ENCODE assay signal across 8 cellular contexts in genomic region chr1:153944822-153945117, GRCh38. TPM values are rescaled to one million over a fixed set of nuclear protein-coding genes. Genes with fewer than 3 reads are reported as not detected.
DNase-seq lines count a peak whose midpoint lies in the region; ATAC-seq, FAIRE-seq and TF ChIP-seq lines count a peak whose summit lies in the region.

No MANE protein-coding gene starts in this region.

- TF ChIP-seq CTCF in DND-41 (IDR thresholded peaks at IDR 0.05; ENCODE audit: borderline replicate concordance, extremely low read depth, low read length, poor library complexity, severe bottlenecking) (no peak), PC-3 (conservative IDR thresholded peaks at IDR 0.05; ENCODE audit: low read depth, low read length) (no peak), endothelial cell of umbilical vein (IDR thresholded peaks at IDR 0.05; ENCODE audit: extremely low read depth in 1 of 2, insufficient read depth in 1 of 2, low read depth in 1 of 2, low read length in 2 of 2) (no peak), prostate gland (IDR thresholded peaks at IDR 0.05) (no peak)

- H3K4me1 ChIP-seq in DND-41 (ENCODE audit: insufficient read depth, low read length) (peaks cover 27% of the 10 kb centered on the region), PC-3 (ENCODE audit: insufficient read depth, low read length) (peaks cover 13% of the 10 kb centered on the region), endothelial cell of umbilical vein (ENCODE audit: control insufficient read depth, extremely low read depth, insufficient read depth, low read length) (peaks cover 9% of the 10 kb centered on the region), prostate gland (replicated peaks) (no peaks in the 10 kb centered on the region)

- no peaks in the 10 kb centered on the region for H3K27me3 ChIP-seq in DND-41 (ENCODE audit: insufficient read depth, low read length, poor library complexity)
- H3K27me3 ChIP-seq in PC-3 (ENCODE audit: low read length), result no peaks in the 10 kb centered on the region
- H3K27me3 ChIP-seq in endothelial cell of umbilical vein (ENCODE audit: control insufficient read depth in 2 of 2, insufficient read depth in 2 of 2, low read length in 2 of 2), result no peaks in the 10 kb centered on the region
- H3K27me3 ChIP-seq in prostate gland (replicated peaks; ENCODE audit: insufficient read depth), result no peaks in the 10 kb centered on the region

- H3F3A ChIP-seq in PC-3 (ENCODE audit: low read length, unreplicated experiment), result no peaks in the 10 kb centered on the region

- H3K27ac ChIP-seq in DND-41 (ENCODE audit: low read length) (peak overlapping the region; percentile 78), PC-3 (ENCODE audit: low read length) (no peak overlapping the region), endothelial cell of umbilical vein (ENCODE audit: insufficient read depth, low read depth, low read length) (peak overlapping the region; percentile 63), prostate gland (peak overlapping the region; percentile 92 to 96)

- DNase-seq in DND-41 (no peak), PC-3 (no peak), endothelial cell of umbilical vein (ENCODE audit: low read depth, low spot score) (no peak), prostate gland (ENCODE audit: low spot score) (no peak), MV-4-11 (lab: John Stamatoyannopoulos, UW) (no peak), anterior cingulate cortex (lab: John Stamatoyannopoulos, UW) (no peak)

- peaks cover 14% of the 10 kb centered on the region for H4K20me1 ChIP-seq in DND-41 (ENCODE audit: insufficient read depth, low read length)
- no peaks in the 10 kb centered on the region for H4K20me1 ChIP-seq in PC-3 (ENCODE audit: low read length)
- H4K20me1 ChIP-seq in endothelial cell of umbilical vein (replicated peaks; ENCODE audit: control insufficient read depth, extremely low read depth, insufficient read depth, low read length), result no peaks in the 10 kb centered on the region

- POLR2A ChIA-PET in PC-3 (lab: Charles Lee; ENCODE audit: unreplicated experiment) (no interaction called here), endothelial cell of umbilical vein (lab: Charles Lee) (no interaction called here)

- no peak for FAIRE-seq in endothelial cell of umbilical vein (lab: Jason Lieb, UNC)

- no peak for ATAC-seq in DND-41 (ENCODE audit: insufficient read depth, low read depth)
- ATAC-seq in PC-3, result no peak
- no peak for ATAC-seq in esophagus mucosa
- ATAC-seq in HG02571 (IDR thresholded peaks at IDR 0.05; ENCODE audit: unreplicated experiment), result no peak

- TF ChIP-seq POLR2A in endothelial cell of umbilical vein (IDR thresholded peaks at IDR 0.05; ENCODE audit: low read depth, low read length), result no peak
- TF ChIP-seq POLR2A in prostate gland (IDR thresholded peaks at IDR 0.05), result no peak

- H3K4me3 ChIP-seq in DND-41 (ENCODE audit: low read depth in 1 of 2, low read length in 2 of 2) (peak overlapping the region; percentile 75 to 90; a peak in 3 of 4 replicates), PC-3 (ENCODE audit: low read length) (peak overlapping the region; percentile 81; the same call in 1 of the 2 replicates), endothelial cell of umbilical vein (replicated peaks in 1 of 3; ENCODE audit: insufficient read depth in 1 of 3, low read depth in 1 of 3, low read length in 3 of 3) (peak overlapping the region in 2 of 3 experiments; percentile 42 to 88), prostate gland (peak overlapping the region in 1 of 2 donors; percentile 95)

- H3K79me2 ChIP-seq in DND-41 (ENCODE audit: insufficient read depth, low read length) (peaks cover 36% of the 10 kb centered on the region), PC-3 (ENCODE audit: low read length) (peaks cover 23% of the 10 kb centered on the region), endothelial cell of umbilical vein (ENCODE audit: control insufficient read depth, insufficient read depth, low read length) (peaks cover 16% of the 10 kb centered on the region)

- H3K36me3 ChIP-seq in DND-41 (ENCODE audit: insufficient read depth, low read length), result peaks cover 68% of the 10 kb centered on the region
- peaks cover 7% of the 10 kb centered on the region; the same call in 1 of the 2 replicates for H3K36me3 ChIP-seq in PC-3 (ENCODE audit: low read depth, low read length)
- peaks cover 2 to 39% of the 10 kb centered on the region in 2 experiments for H3K36me3 ChIP-seq in endothelial cell of umbilical vein (ENCODE audit: control insufficient read depth in 2 of 2, extremely low read depth in 1 of 2, insufficient read depth in 2 of 2, low read length in 2 of 2)
- no peaks in the 10 kb centered on the region for H3K36me3 ChIP-seq in prostate gland

- intact Hi-C loops in PC-3 (cut with micrococcal nuclease) (no loop called here), endothelial cell of umbilical vein (cut with micrococcal nuclease) (no loop called here), prostate gland (cut with DNase I) (loop anchor here (5.0 kb wide), 3 partner anchors 43 to 147 kb away; partner anchors contain the start of gene RAB13)

- H3K9ac ChIP-seq in DND-41 (ENCODE audit: low read depth, low read length) (peak overlapping the region; percentile 88), PC-3 (ENCODE audit: low read length) (no peak overlapping the region), endothelial cell of umbilical vein (replicated peaks; ENCODE audit: extremely low read depth, insufficient read depth, low read length) (no peak overlapping the region)

- H2AFZ ChIP-seq in DND-41 (ENCODE audit: low read depth, low read length) (peak overlapping the region; percentile 73), PC-3 (ENCODE audit: low read length) (no peak overlapping the region), endothelial cell of umbilical vein (ENCODE audit: low read depth, low read length) (peak overlapping the region; percentile 8)

- no peaks in the 10 kb centered on the region for H3K9me2 ChIP-seq in PC-3 (replicated peaks; ENCODE audit: low read length)

- WGBS in prostate gland, result 77% methylated on average over 3 of the region's 3 CpGs

- no TSS peak for BruUV-seq in PC-3 (replicated peaks; lab: Mats Ljungman, UMichigan)
- no TSS peak for BruUV-seq in endothelial cell of umbilical vein (replicated peaks; lab: Mats Ljungman, UMichigan)

- CTCF ChIA-PET in PC-3 (lab: Charles Lee), result no interaction called here
- CTCF ChIA-PET in endothelial cell of umbilical vein (lab: Charles Lee), result interaction anchor here (1.0 to 5.3 kb wide), 10 partner anchors 13 to 148 kb away, joined by 3 to 65 read pairs (median 23); partner anchors contain the start of genes CREB3L4, CRTC2, JTB and SLC39A1

- H3K4me2 ChIP-seq in DND-41 (ENCODE audit: insufficient read depth, low read length) (peak overlapping the region; percentile 80), PC-3 (ENCODE audit: low read length) (peak overlapping the region; percentile 96), endothelial cell of umbilical vein (ENCODE audit: insufficient read depth, low read length) (peak overlapping the region; percentile 73)

- dilution Hi-C loops in endothelial cell of umbilical vein (cut with MboI; ENCODE audit: extremely low pct_ligation_motif_present, low sequenced_read_pairs), result no loop called here

- H3K9me1 ChIP-seq in endothelial cell of umbilical vein (replicated peaks; ENCODE audit: control insufficient read depth, extremely low read depth, insufficient read depth, low read length), result no peaks in the 10 kb centered on the region

- H3K9me3 ChIP-seq in DND-41 (ENCODE audit: insufficient read depth, low read length, severe bottlenecking) (no peaks in the 10 kb centered on the region), PC-3 (ENCODE audit: low read length) (no peaks in the 10 kb centered on the region), endothelial cell of umbilical vein (replicated peaks; ENCODE audit: control insufficient read depth, insufficient read depth, low read length) (no peaks in the 10 kb centered on the region), prostate gland (no peaks in the 10 kb centered on the region)

RNA-seq across cellular contexts. Expression of gene DENND4B, which starts 1.7 kb away (rescaled TPM):
- 27.3 and 38.0 TPM in 2 replicates for total RNA-seq in PC-3 (2014; rRNA removed)
- total RNA-seq in endothelial cell of umbilical vein, result 54.3 and 57.8 TPM in 2 replicates
- 35.6 and 45.6 TPM in 2 replicates for polyA plus RNA-seq in endothelial cell of umbilical vein
- 15.8 and 20.5 TPM in 2 replicates for polyA plus RNA-seq in endothelial cell of umbilical vein (2011; cell fraction: cytosol; rRNA removed)
- polyA plus RNA-seq in endothelial cell of umbilical vein (2011; cell fraction: nucleus; rRNA removed), result 197 and 243 TPM in 2 replicates
- polyA plus RNA-seq in endothelial cell of umbilical vein (2012), result 24.9 and 25.3 TPM in 2 replicates
- polyA minus RNA-seq in endothelial cell of umbilical vein, result 42.9 and 51.9 TPM in 2 replicates
- polyA minus RNA-seq in endothelial cell of umbilical vein (2011; cell fraction: cytosol; rRNA and poly(A)+ RNA removed), result 16.3 TPM
- 85.3 and 110 TPM in 2 replicates for polyA minus RNA-seq in endothelial cell of umbilical vein (2011; cell fraction: nucleus; rRNA and poly(A)+ RNA removed)
- total RNA-seq in prostate gland, result 10 to 100 TPM; 18.1 to 28.3 TPM
- total RNA-seq in esophagus mucosa, result 12.1 TPM

RNA-seq across cellular contexts. Expression of gene CRTC2, which starts 13.6 kb away (rescaled TPM):
- total RNA-seq in PC-3 (2014; rRNA removed) (17.6 and 21.0 TPM in 2 replicates), endothelial cell of umbilical vein (39.0 and 42.2 TPM in 2 replicates), prostate gland (10 to 100 TPM; 18.5 to 30.2 TPM), esophagus mucosa (13.3 TPM)
- polyA plus RNA-seq in endothelial cell of umbilical vein, result 40.2 and 47.5 TPM in 2 replicates
- polyA plus RNA-seq in endothelial cell of umbilical vein (2011; cell fraction: cytosol; rRNA removed), result 22.6 and 23.0 TPM in 2 replicates
- polyA plus RNA-seq in endothelial cell of umbilical vein (2011; cell fraction: nucleus; rRNA removed), result 76.2 and 122 TPM in 2 replicates
- 22.8 and 25.2 TPM in 2 replicates for polyA plus RNA-seq in endothelial cell of umbilical vein (2012)
- 44.8 and 55.2 TPM in 2 replicates for polyA minus RNA-seq in endothelial cell of umbilical vein
- 11.1 TPM for polyA minus RNA-seq in endothelial cell of umbilical vein (2011; cell fraction: cytosol; rRNA and poly(A)+ RNA removed)
- polyA minus RNA-seq in endothelial cell of umbilical vein (2011; cell fraction: nucleus; rRNA and poly(A)+ RNA removed), result 49.1 and 54.9 TPM in 2 replicates

RNA-seq across cellular contexts. Expression of gene SLC39A1, which starts 18.6 kb away (rescaled TPM):
- total RNA-seq in PC-3 (2014; rRNA removed) (201 and 224 TPM in 2 replicates), endothelial cell of umbilical vein (75.8 and 77.1 TPM in 2 replicates), prostate gland (100 to 1,000 TPM in 1 of 2 donors, 10 to 100 TPM in 1; 88.6 to 122 TPM), esophagus mucosa (42.3 TPM)
- 98.0 and 111 TPM in 2 replicates for polyA plus RNA-seq in endothelial cell of umbilical vein
- polyA plus RNA-seq in endothelial cell of umbilical vein (2011; cell fraction: cytosol; rRNA removed), result 75.7 and 79.8 TPM in 2 replicates
- 38.6 and 38.8 TPM in 2 replicates for polyA plus RNA-seq in endothelial cell of umbilical vein (2011; cell fraction: nucleus; rRNA removed)
- 60.2 and 62.4 TPM in 2 replicates for polyA plus RNA-seq in endothelial cell of umbilical vein (2012)
- polyA minus RNA-seq in endothelial cell of umbilical vein, result 71.0 and 80.0 TPM in 2 replicates
- polyA minus RNA-seq in endothelial cell of umbilical vein (2011; cell fraction: cytosol; rRNA and poly(A)+ RNA removed), result 81.8 TPM
- 12.9 and 17.4 TPM in 2 replicates for polyA minus RNA-seq in endothelial cell of umbilical vein (2011; cell fraction: nucleus; rRNA and poly(A)+ RNA removed)

RNA-seq across cellular contexts. Expression of gene GATAD2B, which starts 22.0 kb away (rescaled TPM):
- total RNA-seq in PC-3 (2014; rRNA removed) (7.2 and 11.7 TPM in 2 replicates), endothelial cell of umbilical vein (46.3 and 49.2 TPM in 2 replicates), prostate gland (10 to 100 TPM; 24.5 to 29.7 TPM), esophagus mucosa (17.9 TPM)
- polyA plus RNA-seq in endothelial cell of umbilical vein, result 6.4 and 8.5 TPM in 2 replicates
- 7.6 and 11.8 TPM in 2 replicates for polyA plus RNA-seq in endothelial cell of umbilical vein (2011; cell fraction: cytosol; rRNA removed)
- polyA plus RNA-seq in endothelial cell of umbilical vein (2011; cell fraction: nucleus; rRNA removed), result 16.8 and 17.0 TPM in 2 replicates
- 8.0 and 8.6 TPM in 2 replicates for polyA plus RNA-seq in endothelial cell of umbilical vein (2012)
- polyA minus RNA-seq in endothelial cell of umbilical vein, result 19.6 and 26.9 TPM in 2 replicates
- polyA minus RNA-seq in endothelial cell of umbilical vein (2011; cell fraction: cytosol; rRNA and poly(A)+ RNA removed), result 24.9 TPM
- polyA minus RNA-seq in endothelial cell of umbilical vein (2011; cell fraction: nucleus; rRNA and poly(A)+ RNA removed), result 15.0 and 22.4 TPM in 2 replicates

RNA-seq across cellular contexts. Expression of gene CREB3L4, which starts 22.9 kb away (rescaled TPM):
- 22.9 and 28.7 TPM in 2 replicates for total RNA-seq in PC-3 (2014; rRNA removed)
- total RNA-seq in endothelial cell of umbilical vein, result 8.1 and 9.9 TPM in 2 replicates
- 11.7 and 12.1 TPM in 2 replicates for polyA plus RNA-seq in endothelial cell of umbilical vein
- 10.0 and 11.5 TPM in 2 replicates for polyA plus RNA-seq in endothelial cell of umbilical vein (2011; cell fraction: cytosol; rRNA removed)
- 30.6 and 32.2 TPM in 2 replicates for polyA plus RNA-seq in endothelial cell of umbilical vein (2011; cell fraction: nucleus; rRNA removed)
- polyA plus RNA-seq in endothelial cell of umbilical vein (2012), result 4.3 and 4.4 TPM in 2 replicates
- polyA minus RNA-seq in endothelial cell of umbilical vein, result 7.1 and 10.0 TPM in 2 replicates
- polyA minus RNA-seq in endothelial cell of umbilical vein (2011; cell fraction: cytosol; rRNA and poly(A)+ RNA removed), result 10.0 TPM
- polyA minus RNA-seq in endothelial cell of umbilical vein (2011; cell fraction: nucleus; rRNA and poly(A)+ RNA removed), result 4.3 and 4.5 TPM in 2 replicates
- total RNA-seq in prostate gland, result 100 to 1,000 TPM; 109 to 386 TPM
- 7.6 TPM for total RNA-seq in esophagus mucosa
